ENCODE assay signal across 8 cellular contexts in the genomic region with DNA sequence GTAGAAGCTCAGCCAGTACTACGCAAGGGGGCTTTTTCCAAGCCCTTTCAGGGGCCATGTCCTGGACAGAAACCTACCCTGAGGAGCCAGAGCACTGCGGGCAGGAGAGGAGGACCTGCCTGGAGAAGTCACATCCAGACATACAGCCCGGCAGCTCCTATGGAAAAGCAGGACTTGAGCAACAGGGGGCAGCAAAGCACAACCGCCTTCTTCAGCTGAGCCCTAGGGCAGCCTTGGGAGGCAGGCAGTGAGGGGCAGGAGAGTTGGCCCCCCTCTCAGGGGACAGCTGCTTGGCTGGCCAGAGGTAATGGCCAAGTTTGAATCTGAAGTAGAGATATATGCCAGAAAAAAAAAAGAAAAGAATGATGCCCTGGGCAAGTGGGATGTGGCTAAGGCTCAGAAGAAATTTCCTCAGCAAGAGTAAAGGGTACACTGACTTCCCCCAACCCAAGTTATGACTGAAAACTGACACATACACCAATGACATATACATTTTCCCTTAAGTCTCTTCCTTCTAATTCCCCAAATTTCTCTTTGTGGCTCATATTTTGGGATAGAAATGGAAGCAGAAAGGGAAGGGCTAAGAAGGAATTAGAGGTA. TPM values are rescaled to one million over a fixed set of nuclear protein-coding genes. Genes with fewer than 3 reads are reported as not detected.
A peak's percentile ranks its signal among the peaks of the same experiment; 100 is the strongest.
DNase-seq lines count a peak whose midpoint lies in the region; ATAC-seq, FAIRE-seq and TF ChIP-seq lines count a peak whose summit lies in the region.

No MANE protein-coding gene starts in this region.

- H3K36me3 Mint-ChIP-seq in activated CD4-positive, alpha-beta memory T cell treated with anti-CD3 and anti-CD28 coated beads for 36 hours: no peaks in the 10 kb centered on the region
- no peaks in the 10 kb centered on the region for H3K36me3 Mint-ChIP-seq in T-cell

- H3K27ac ChIP-seq in cardiac muscle cell: no peak overlapping the region
- no peak overlapping the region for H3K27ac ChIP-seq in psoas muscle

- no peak for TF ChIP-seq POLR2A in GM12892 (IDR thresholded peaks at IDR 0.05; ENCODE audit: low read depth, low read length)

- no peak overlapping the region for H3K4me3 ChIP-seq in cardiac muscle cell
- no peak overlapping the region for H3K4me3 ChIP-seq in psoas muscle

- H3K27ac Mint-ChIP-seq in activated CD4-positive, alpha-beta memory T cell treated with anti-CD3 and anti-CD28 coated beads for 36 hours: no peak overlapping the region
- no peak overlapping the region for H3K27ac Mint-ChIP-seq in T-cell

- H3K27me3 Mint-ChIP-seq in activated CD4-positive, alpha-beta memory T cell treated with anti-CD3 and anti-CD28 coated beads for 36 hours: peaks cover 15% of the 10 kb centered on the region
- H3K27me3 Mint-ChIP-seq in T-cell: peaks cover 10 to 14% of the 10 kb centered on the region in 2 donors

- no peaks in the 10 kb centered on the region for H3K36me3 ChIP-seq in cardiac muscle cell
- no peaks in the 10 kb centered on the region for H3K36me3 ChIP-seq in psoas muscle (ENCODE audit: insufficient read depth in 1 of 2, low read depth in 1 of 2)

- WGBS in psoas muscle, 3 donors: 39 to 44% (median 39%) methylated on average over 4 of the region's 4 CpGs

- CTCF ChIA-PET in activated CD4-positive, alpha-beta memory T cell treated with anti-CD3 and anti-CD28 coated beads for 36 hours (lab: Charles Lee): interaction anchor here (0.6 to 1.2 kb wide), 6 partner anchors 15 to 126 kb away, joined by 3 read pairs; no protein-coding TSS in a partner anchor
- CTCF ChIA-PET in T-cell (lab: Charles Lee): no interaction called here

- TF ChIP-seq CTCF in AG09319 (IDR thresholded peaks at IDR 0.05; ENCODE audit: low read depth, low read length): peak; percentile 83
- peak; percentile 88 for TF ChIP-seq CTCF in cardiac muscle cell (IDR thresholded peaks at IDR 0.05; ENCODE audit: low read depth, low read length)
- peak; percentile 43 for TF ChIP-seq CTCF in psoas muscle (IDR thresholded peaks at IDR 0.05)

- no peak for FAIRE-seq in GM12892 (lab: Jason Lieb, UNC)

- no peaks in the 10 kb centered on the region for H3K9me3 ChIP-seq in cardiac muscle cell (ENCODE audit: low read depth)
- no peaks in the 10 kb centered on the region for H3K9me3 ChIP-seq in psoas muscle

- peak; percentile 37 for DNase-seq in AG09319 (ENCODE audit: extremely low read depth, low read depth)
- peak; percentile 31 for DNase-seq in GM12892 (ENCODE audit: insufficient read length)
- DNase-seq in M059J (ENCODE audit: low read depth): peak; percentile 44
- peak; percentile 43 for DNase-seq in activated CD4-positive, alpha-beta memory T cell treated with anti-CD3 and anti-CD28 coated beads for 36 hours
- DNase-seq in cardiac muscle cell (ENCODE audit: low read depth in 1 of 2, low spot score in 1 of 2): peak; percentile 76
- DNase-seq in psoas muscle: peak; percentile 54 to 72
- DNase-seq in T-cell: no peak

- H3K27me3 ChIP-seq in cardiac muscle cell (peaks cover 23% of the 10 kb centered on the region), psoas muscle (ENCODE audit: insufficient read depth in 3 of 3, low read length in 2 of 3) (peaks cover 0 to 5% (median 1%) of the 10 kb centered on the region in 3 donors)

- no peaks in the 10 kb centered on the region for H3K4me1 Mint-ChIP-seq in activated CD4-positive, alpha-beta memory T cell treated with anti-CD3 and anti-CD28 coated beads for 36 hours (ENCODE audit: low read depth)
- H3K4me1 Mint-ChIP-seq in T-cell: peaks cover 0 to 6% (median 2%) of the 10 kb centered on the region in 3 donors

- POLR2A ChIA-PET in activated CD4-positive, alpha-beta memory T cell treated with anti-CD3 and anti-CD28 coated beads for 36 hours (lab: Charles Lee): no interaction called here
- POLR2A ChIA-PET in T-cell (lab: Charles Lee): interaction anchor here in 1 of 2 donors (0.7 kb wide), 1 partner anchor 69 kb away, joined by 3 read pairs; no protein-coding TSS in a partner anchor

- no peaks in the 10 kb centered on the region for H3K9me3 Mint-ChIP-seq in activated CD4-positive, alpha-beta memory T cell treated with anti-CD3 and anti-CD28 coated beads for 36 hours
- peaks cover 0 to 4% (median 0%) of the 10 kb centered on the region in 3 donors for H3K9me3 Mint-ChIP-seq in T-cell

- ATAC-seq in psoas muscle (peak in 3 of 4 donors; percentile 68 to 78 (median 73)), HG03025 (IDR thresholded peaks at IDR 0.05; ENCODE audit: low FRiP score, unreplicated experiment) (no peak), T-cell (replicated peaks in 1 of 4) (no peak)

- H3K4me1 ChIP-seq in cardiac muscle cell (ENCODE audit: low read depth) (peaks cover 11% of the 10 kb centered on the region), psoas muscle (no peaks in the 10 kb centered on the region)

- no peak overlapping the region for H3K4me3 Mint-ChIP-seq in activated CD4-positive, alpha-beta memory T cell treated with anti-CD3 and anti-CD28 coated beads for 36 hours
- H3K4me3 Mint-ChIP-seq in T-cell: no peak overlapping the region

- intact Hi-C loops in activated CD4-positive, alpha-beta memory T cell treated with anti-CD3 and anti-CD28 coated beads for 36 hours (cut with micrococcal nuclease): loop anchor here (1.0 kb wide), 1 partner anchor 100 kb away; no protein-coding TSS in a partner anchor
- intact Hi-C loops in psoas muscle (cut with DNase I): loop anchor here in 1 of 2 donors (1.0 kb wide), 1 partner anchor 100 kb away; no protein-coding TSS in a partner anchor

RNA-seq across cellular contexts. Expression of gene CYP19A1, which starts 56.9 kb away (rescaled TPM):
- polyA plus RNA-seq in GM12892 (2012; ENCODE audit: missing spikeins): 1.1 TPM
- 0.12 and 0.86 TPM in 2 replicates for total RNA-seq in M059J (2014; rRNA removed; shearing (Covaris generic))
- total RNA-seq in activated CD4-positive, alpha-beta memory T cell treated with anti-CD3 and anti-CD28 coated beads for 36 hours: not detected
- total RNA-seq in cardiac muscle cell (0.69 TPM in 1 of 2 replicates, not detected in the other), psoas muscle (under 1 TPM; 0.21 to 0.71 (median 0.27) TPM), T-cell (under 1 TPM in 1 of 5 donors, not detected in 4; 0.23 TPM)
- polyA plus RNA-seq in cardiac muscle cell (2.6 TPM in 1 of 2 replicates, not detected in the other), psoas muscle (1 to 10 TPM in 1 of 3 donors, under 1 TPM in 2; 0.10 to 4.7 (median 0.21) TPM)

RNA-seq across cellular contexts. Expression of gene GLDN, which starts 60.0 kb away (rescaled TPM):
- not detected for polyA plus RNA-seq in GM12892 (2012; ENCODE audit: missing spikeins)
- 0.74 and 1.6 TPM in 2 replicates for total RNA-seq in M059J (2014; rRNA removed; shearing (Covaris generic))
- total RNA-seq in activated CD4-positive, alpha-beta memory T cell treated with anti-CD3 and anti-CD28 coated beads for 36 hours: not detected
- total RNA-seq in cardiac muscle cell: 0.07 and 0.92 TPM in 2 replicates
- 0.34 TPM in 1 of 2 replicates, not detected in the other for polyA plus RNA-seq in cardiac muscle cell
- 1 to 10 TPM in 3 of 4 donors, under 1 TPM in 1; 0.07 to 1.7 (median 1.4) TPM for total RNA-seq in psoas muscle
- polyA plus RNA-seq in psoas muscle: 1 to 10 TPM in 1 of 3 donors, under 1 TPM in 2; 0.27 to 1.3 (median 0.77) TPM
- total RNA-seq in T-cell: under 1 TPM in 1 of 5 donors, not detected in 4; 0.18 TPM

Comparison
In these comparisons a context has a peak if more than half of its experiments do, and no peak if none do; other contexts are left out.
1. DNase-seq: peak in AG09319 (single experiment), GM12892 (single experiment), M059J (single experiment), activated CD4-positive, alpha-beta memory T cell treated with anti-CD3 and anti-CD28 coated beads for 36 hours (single experiment), cardiac muscle cell (2 of 2) and psoas muscle (2 of 2); none in T-cell (0 of 34).
2. ATAC-seq: peak in psoas muscle (3 of 4); none in HG03025 (single experiment) and T-cell (0 of 4).
3. Peak in every context shown above with its lines, with median percentiles within 50 percentile points of each other: CTCF ChIP-seq.